ENCODE assay signal across 14 cellular contexts in genomic region chr10:46223626-46224413, GRCh38.
"Had no signal": no experiment of that assay in that cellular context is flagged by ENCODE, and none has a peak within 500 bp of the region (broad histone marks: within the 10 kb centered on the region; RNA-seq: fewer than 3 reads in every experiment).

No MANE protein-coding gene starts in this region.

- H3K27me3 Mint-ChIP-seq: activated naive CD8-positive, alpha-beta T cell treated with anti-CD3 and anti-CD28 coated beads, Interleukin-2, amount 10 ng/mL, durations not matched to agents 7 days and 5 days; memory B cell; T-cell had no signal

- H3K9me3 Mint-ChIP-seq: activated naive CD8-positive, alpha-beta T cell treated with anti-CD3 and anti-CD28 coated beads, Interleukin-2, amount 10 ng/mL, durations not matched to agents 7 days and 5 days; memory B cell; natural killer cell; T-cell had no signal

- H3K4me1 Mint-ChIP-seq: memory B cell, natural killer cell had no signal

- H3K9me3 ChIP-seq: ascending aorta, heart left ventricle, prostate gland, sigmoid colon had no signal

- DNase-seq: activated CD8-positive, alpha-beta memory T cell treated with anti-CD3 and anti-CD28 coated beads, Interleukin-2, amount 50 U/mL, for 4 hours; activated naive CD8-positive, alpha-beta T cell treated with anti-CD3 and anti-CD28 coated beads, Interleukin-2, amount 10 ng/mL, durations not matched to agents 7 days and 5 days; natural killer cell; occipital lobe; sigmoid colon; stimulated activated naive CD4-positive, alpha-beta T cell; substantia nigra had no signal

- H3K27me3 ChIP-seq: ascending aorta, sigmoid colon had no signal

- H3K27ac ChIP-seq: ascending aorta, heart left ventricle, prostate gland, sigmoid colon, SK-N-MC had no signal

- H3K27ac Mint-ChIP-seq: activated naive CD8-positive, alpha-beta T cell treated with anti-CD3 and anti-CD28 coated beads, Interleukin-2, amount 10 ng/mL, durations not matched to agents 7 days and 5 days; memory B cell; natural killer cell; T-cell had no signal

- H3K36me3 Mint-ChIP-seq: natural killer cell had no signal

- ATAC-seq: heart left ventricle, left lobe of liver, natural killer cell, T-cell had no signal

- H3K4me3 Mint-ChIP-seq: activated naive CD8-positive, alpha-beta T cell treated with anti-CD3 and anti-CD28 coated beads, Interleukin-2, amount 10 ng/mL, durations not matched to agents 7 days and 5 days; memory B cell; natural killer cell; T-cell had no signal

- H3K4me1 ChIP-seq: ascending aorta, prostate gland, sigmoid colon had no signal
